ENCODE assay signal across 1 cellular context in genomic region chr16:9366048-9366969, GRCh38.
TF ChIP-seq lines count a peak whose summit lies in the region.

No MANE protein-coding gene starts in this region.

TF ChIP-seq in H1, 55 proteins besides CTCF, POLR2A, EP300 and RAD21:
- TF ChIP-seq SIN3A (conservative IDR thresholded peaks at IDR 0.05 in 1 of 2, IDR thresholded peaks at IDR 0.05 in 1 of 2; ENCODE audit: low read depth in 1 of 2, low read length in 2 of 2) (no peak), USF2 (IDR thresholded peaks at IDR 0.05; ENCODE audit: low read length) (no peak), TCF12 (IDR thresholded peaks at IDR 0.05; ENCODE audit: low read depth, low read length) (no peak), POLR2AphosphoS5 (IDR thresholded peaks at IDR 0.05; ENCODE audit: low read depth, low read length) (no peak), BRCA1 (IDR thresholded peaks at IDR 0.05; ENCODE audit: low read depth, low read length) (no peak), ZNF274 (IDR thresholded peaks at IDR 0.05; ENCODE audit: borderline replicate concordance, extremely low read depth, low read length) (no peak), NRF1 (IDR thresholded peaks at IDR 0.05; ENCODE audit: low read depth, low read length) (no peak), SUZ12 (IDR thresholded peaks at IDR 0.05; ENCODE audit: low read length) (no peak), RXRA (IDR thresholded peaks at IDR 0.05; ENCODE audit: insufficient read depth, low read depth, low read length) (no peak), KDM1A (IDR thresholded peaks at IDR 0.05; ENCODE audit: borderline replicate concordance, low read length) (no peak), GABPA (IDR thresholded peaks at IDR 0.05; ENCODE audit: borderline replicate concordance, insufficient read depth, low read length) (no peak), TAF7 (optimal IDR thresholded peaks at IDR 0.05; ENCODE audit: borderline replicate concordance, low read depth, low read length) (no peak), RFX5 (IDR thresholded peaks at IDR 0.05; ENCODE audit: borderline replicate concordance, low read depth, low read length) (no peak), CREB1 (IDR thresholded peaks at IDR 0.05) (no peak), E2F6 (IDR thresholded peaks at IDR 0.05) (no peak), SP1 (IDR thresholded peaks at IDR 0.05; ENCODE audit: low read depth, low read length) (no peak), PHF8 (conservative IDR thresholded peaks at IDR 0.05; ENCODE audit: low read depth, low read length) (no peak), SRF (IDR thresholded peaks at IDR 0.05; ENCODE audit: low read depth, low read length) (no peak), TBP (IDR thresholded peaks at IDR 0.05; ENCODE audit: low read depth, low read length) (no peak), RNF2 (IDR thresholded peaks at IDR 0.05; ENCODE audit: borderline replicate concordance, low read depth, low read length, missing control alignments, poor library complexity, severe bottlenecking) (no peak)
